1 cellular context compared by ENCODE assay signal in the genomic region with DNA sequence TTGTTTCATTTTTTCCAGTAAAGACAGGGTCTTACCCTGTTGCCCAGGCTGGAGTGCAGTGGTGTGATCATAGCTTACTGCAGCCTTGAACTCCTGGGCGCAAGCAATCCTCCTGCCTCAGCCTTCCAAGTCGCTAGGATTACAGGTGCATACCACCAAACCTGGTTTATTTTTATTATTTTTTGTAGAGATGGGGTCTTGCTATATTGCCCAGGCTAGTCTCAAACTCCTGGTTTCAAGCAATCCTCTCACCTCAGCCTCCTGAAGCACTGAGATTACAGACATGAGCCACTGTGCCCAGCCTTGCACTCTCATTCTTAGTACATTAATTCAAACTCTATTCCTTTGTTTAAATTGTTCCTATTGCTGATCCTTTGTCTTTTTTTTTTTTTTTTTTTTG. TPM values are rescaled to one million over a fixed set of nuclear protein-coding genes. Genes with fewer than 3 reads are reported as not detected.
"Had no signal": no experiment of that assay in that cellular context is flagged by ENCODE, and none has a peak within 500 bp of the region (broad histone marks: within the 10 kb centered on the region; RNA-seq: fewer than 3 reads in every experiment).

No MANE protein-coding gene starts in this region.

RNA-seq across cellular contexts. Expression of a gene that starts 24.0 kb away (rescaled TPM):
- total RNA-seq: pulmonary artery endothelial cell had no signal
